ENCODE assay signal across 8 cellular contexts in the genomic region with DNA sequence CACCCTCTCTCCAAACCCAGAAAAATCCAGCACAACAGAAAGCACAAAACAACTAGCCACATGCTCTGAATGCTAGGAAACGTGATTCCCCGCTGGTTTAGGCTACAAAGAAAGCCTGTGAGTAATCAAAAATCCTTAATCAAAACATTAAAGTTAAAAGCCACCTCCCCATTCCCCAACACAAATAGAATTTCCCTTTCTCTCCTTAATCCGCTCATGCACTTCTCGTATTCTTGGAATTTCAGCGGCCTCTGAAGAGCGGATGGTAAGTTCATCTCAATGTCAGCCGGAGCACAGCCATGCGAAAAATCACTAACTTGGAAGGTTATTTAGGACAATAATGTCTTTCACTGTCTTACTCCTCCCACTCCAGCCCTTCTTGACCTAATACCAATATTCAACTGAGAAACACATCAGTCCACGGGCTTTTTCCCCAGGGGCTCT.
DNase-seq lines count a peak whose midpoint lies in the region; TF ChIP-seq lines count a peak whose summit lies in the region.

No MANE protein-coding gene starts in this region.

- peak; percentile 44 for DNase-seq in A172 (ENCODE audit: low spot score)
- peak; percentile 17 for DNase-seq in HuH-7 (ENCODE audit: low spot score)
- DNase-seq in transverse colon, result no peak
- no peak for DNase-seq in activated effector memory CD4-positive, alpha-beta T cell treated with anti-CD3 and anti-CD28 coated beads, Interleukin-2, amount 50 U/mL, for 16 hours
- DNase-seq in OCI-LY7 (ENCODE audit: low spot score), result no peak
- DNase-seq in activated T-helper 1 cell treated with anti-CD3 and anti-CD28 coated beads, Interleukin-12 subunit alpha, Interleukin-12 subunit beta, Interleukin-2, Interleukin-4 antibody, amounts not matched to agents 30 ng/mL and 10 ng/mL and 1 ng/mL, durations not matched to agents 14 hours and 24 hours and 36 hours (ENCODE audit: low spot score), result no peak

- no peaks in the 10 kb centered on the region for H3K9me2 ChIP-seq in OCI-LY7 (ENCODE audit: insufficient read depth, low read length)

- intact Hi-C loops in transverse colon (cut with DNase I; ENCODE audit: low total_unique reads), result loop anchor here (5.0 to 10.0 kb wide), 2 partner anchors 96 to 126 kb away; a partner anchor contains a TSS
- intact Hi-C loops in OCI-LY7 (cut with micrococcal nuclease; ENCODE audit: unreplicated experiment), result no loop called here
- intact Hi-C loops in activated T-helper 1 cell treated with anti-CD3 and anti-CD28 coated beads, Interleukin-12 subunit alpha, Interleukin-12 subunit beta, Interleukin-2, Interleukin-4 antibody, amounts not matched to agents 30 ng/mL and 10 ng/mL and 1 ng/mL, durations not matched to agents 14 hours and 24 hours and 36 hours (cut with micrococcal nuclease), result loop anchor here (10.0 kb wide), 1 partner anchor 64 kb away; no protein-coding TSS in a partner anchor

- TF ChIP-seq CTCF in liver (IDR thresholded peaks at IDR 0.05; ENCODE audit: low read depth, low read length, missing input control), result no peak
- no peak for TF ChIP-seq CTCF in transverse colon (IDR thresholded peaks at IDR 0.05)
- no peak for TF ChIP-seq CTCF in OCI-LY7 (conservative IDR thresholded peaks at IDR 0.05; ENCODE audit: low read length)

- H3K9me3 Mint-ChIP-seq in activated T-helper 1 cell treated with anti-CD3 and anti-CD28 coated beads, Interleukin-12 subunit alpha, Interleukin-12 subunit beta, Interleukin-2, Interleukin-4 antibody, amounts not matched to agents 30 ng/mL and 10 ng/mL and 1 ng/mL, durations not matched to agents 14 hours and 24 hours and 36 hours, result no peaks in the 10 kb centered on the region

- H3K4me1 Mint-ChIP-seq in activated T-helper 1 cell treated with anti-CD3 and anti-CD28 coated beads, Interleukin-12 subunit alpha, Interleukin-12 subunit beta, Interleukin-2, Interleukin-4 antibody, amounts not matched to agents 30 ng/mL and 10 ng/mL and 1 ng/mL, durations not matched to agents 14 hours and 24 hours and 36 hours (ENCODE audit: low read depth), result no peaks in the 10 kb centered on the region

- no peak overlapping the region for H3K4me3 Mint-ChIP-seq in activated T-helper 1 cell treated with anti-CD3 and anti-CD28 coated beads, Interleukin-12 subunit alpha, Interleukin-12 subunit beta, Interleukin-2, Interleukin-4 antibody, amounts not matched to agents 30 ng/mL and 10 ng/mL and 1 ng/mL, durations not matched to agents 14 hours and 24 hours and 36 hours

- H3K9ac ChIP-seq in liver (ENCODE audit: low read depth in 1 of 2, low read length in 2 of 2), result peak overlapping the region; percentile 62 to 91

- no peaks in the 10 kb centered on the region for H4K20me1 ChIP-seq in OCI-LY7 (ENCODE audit: insufficient read depth, low read length)

- BruUV-seq in OCI-LY7 (replicated peaks; lab: Mats Ljungman, UMichigan), result no TSS peak

- POLR2A ChIA-PET in OCI-LY7 (lab: Charles Lee), result no interaction called here

- H3K27me3 Mint-ChIP-seq in activated T-helper 1 cell treated with anti-CD3 and anti-CD28 coated beads, Interleukin-12 subunit alpha, Interleukin-12 subunit beta, Interleukin-2, Interleukin-4 antibody, amounts not matched to agents 30 ng/mL and 10 ng/mL and 1 ng/mL, durations not matched to agents 14 hours and 24 hours and 36 hours (ENCODE audit: insufficient read depth), result peaks cover 58% of the 10 kb centered on the region

- H3K79me2 ChIP-seq in OCI-LY7 (ENCODE audit: insufficient read depth, low read depth, low read length), result no peaks in the 10 kb centered on the region

- no peaks in the 10 kb centered on the region for H3K9me3 ChIP-seq in liver (ENCODE audit: control insufficient read depth in 4 of 4, low read length in 3 of 4)
- no peaks in the 10 kb centered on the region for H3K9me3 ChIP-seq in transverse colon
- no peaks in the 10 kb centered on the region for H3K9me3 ChIP-seq in OCI-LY7 (ENCODE audit: low read length)

- H3K4me1 ChIP-seq in liver (ENCODE audit: control insufficient read depth in 4 of 4, insufficient read depth in 4 of 4, low read length in 3 of 4) (peaks cover 3 to 10% (median 8%) of the 10 kb centered on the region in 4 donors), transverse colon (peaks cover 21 to 52% (median 37%) of the 10 kb centered on the region in 4 donors), OCI-LY7 (ENCODE audit: insufficient read depth, low read length, poor library complexity, severe bottlenecking) (no peaks in the 10 kb centered on the region)

- no peak for TF ChIP-seq EP300 in transverse colon (IDR thresholded peaks at IDR 0.05; ENCODE audit: low read depth)

- CTCF ChIA-PET in OCI-LY7 (lab: Charles Lee; ENCODE audit: unreplicated experiment), result no interaction called here

- in situ Hi-C loops in transverse colon (cut with MboI; ENCODE audit: low pct_ligation_motif_present in 1 of 4, low pct_unique_long_range_greater_than_20kb in 1 of 4, low sequenced_read_pairs in 3 of 4), result no loop called here

- TF ChIP-seq RAD21 in liver (IDR thresholded peaks at IDR 0.05), result no peak

- H3K4me2 ChIP-seq in OCI-LY7 (ENCODE audit: low read length), result no peak overlapping the region

- no peak overlapping the region for H2AFZ ChIP-seq in OCI-LY7 (ENCODE audit: low read length)

- H3K36me3 ChIP-seq in liver (ENCODE audit: control insufficient read depth in 4 of 4, insufficient read depth in 3 of 4, low read depth in 1 of 4, low read length in 3 of 4) (no peaks in the 10 kb centered on the region), transverse colon (no peaks in the 10 kb centered on the region), OCI-LY7 (ENCODE audit: insufficient read depth, low read length) (no peaks in the 10 kb centered on the region)

- no peaks in the 10 kb centered on the region for H3K27me3 ChIP-seq in liver (ENCODE audit: control insufficient read depth in 4 of 4, insufficient read depth in 4 of 4, low read length in 3 of 4)
- no peaks in the 10 kb centered on the region for H3K27me3 ChIP-seq in transverse colon

- no peak for TF ChIP-seq POLR2A in transverse colon (IDR thresholded peaks at IDR 0.05)

- WGBS in liver, result 20% methylated on average over 9 of the region's 9 CpGs
- 22 to 34% methylated on average over 8 to 9 of the region's 9 CpGs for WGBS in transverse colon (ENCODE audit: low coverage in 1 of 2), 2 donors

- H3K36me3 Mint-ChIP-seq in activated T-helper 1 cell treated with anti-CD3 and anti-CD28 coated beads, Interleukin-12 subunit alpha, Interleukin-12 subunit beta, Interleukin-2, Interleukin-4 antibody, amounts not matched to agents 30 ng/mL and 10 ng/mL and 1 ng/mL, durations not matched to agents 14 hours and 24 hours and 36 hours (ENCODE audit: low read depth), result no peaks in the 10 kb centered on the region

- H3K4me3 ChIP-seq in liver (ENCODE audit: low read depth in 1 of 3, low read length in 3 of 3) (peak overlapping the region; percentile 72 to 90 (median 86)), transverse colon (peak overlapping the region; percentile 46 to 64 (median 56)), OCI-LY7 (ENCODE audit: low read depth, low read length, poor library complexity, severe bottlenecking) (no peak overlapping the region)

- H3K27ac ChIP-seq in cingulate gyrus (ENCODE audit: low read depth, low read length) (peak overlapping the region; percentile 98), liver (ENCODE audit: low read depth in 1 of 2, low read length in 2 of 2) (peak overlapping the region; percentile 73 to 74), transverse colon (peak overlapping the region; percentile 82 to 92 (median 90)), OCI-LY7 (ENCODE audit: low read depth, low read length, poor library complexity, severe bottlenecking) (no peak overlapping the region)

- H3K27ac Mint-ChIP-seq in activated T-helper 1 cell treated with anti-CD3 and anti-CD28 coated beads, Interleukin-12 subunit alpha, Interleukin-12 subunit beta, Interleukin-2, Interleukin-4 antibody, amounts not matched to agents 30 ng/mL and 10 ng/mL and 1 ng/mL, durations not matched to agents 14 hours and 24 hours and 36 hours, result no peak overlapping the region

TF ChIP-seq in liver, 16 proteins besides CTCF, POLR2A, EP300 and RAD21:
- no peak for TF ChIP-seq HNF4G (IDR thresholded peaks at IDR 0.05)
- TF ChIP-seq, protein P1, sequence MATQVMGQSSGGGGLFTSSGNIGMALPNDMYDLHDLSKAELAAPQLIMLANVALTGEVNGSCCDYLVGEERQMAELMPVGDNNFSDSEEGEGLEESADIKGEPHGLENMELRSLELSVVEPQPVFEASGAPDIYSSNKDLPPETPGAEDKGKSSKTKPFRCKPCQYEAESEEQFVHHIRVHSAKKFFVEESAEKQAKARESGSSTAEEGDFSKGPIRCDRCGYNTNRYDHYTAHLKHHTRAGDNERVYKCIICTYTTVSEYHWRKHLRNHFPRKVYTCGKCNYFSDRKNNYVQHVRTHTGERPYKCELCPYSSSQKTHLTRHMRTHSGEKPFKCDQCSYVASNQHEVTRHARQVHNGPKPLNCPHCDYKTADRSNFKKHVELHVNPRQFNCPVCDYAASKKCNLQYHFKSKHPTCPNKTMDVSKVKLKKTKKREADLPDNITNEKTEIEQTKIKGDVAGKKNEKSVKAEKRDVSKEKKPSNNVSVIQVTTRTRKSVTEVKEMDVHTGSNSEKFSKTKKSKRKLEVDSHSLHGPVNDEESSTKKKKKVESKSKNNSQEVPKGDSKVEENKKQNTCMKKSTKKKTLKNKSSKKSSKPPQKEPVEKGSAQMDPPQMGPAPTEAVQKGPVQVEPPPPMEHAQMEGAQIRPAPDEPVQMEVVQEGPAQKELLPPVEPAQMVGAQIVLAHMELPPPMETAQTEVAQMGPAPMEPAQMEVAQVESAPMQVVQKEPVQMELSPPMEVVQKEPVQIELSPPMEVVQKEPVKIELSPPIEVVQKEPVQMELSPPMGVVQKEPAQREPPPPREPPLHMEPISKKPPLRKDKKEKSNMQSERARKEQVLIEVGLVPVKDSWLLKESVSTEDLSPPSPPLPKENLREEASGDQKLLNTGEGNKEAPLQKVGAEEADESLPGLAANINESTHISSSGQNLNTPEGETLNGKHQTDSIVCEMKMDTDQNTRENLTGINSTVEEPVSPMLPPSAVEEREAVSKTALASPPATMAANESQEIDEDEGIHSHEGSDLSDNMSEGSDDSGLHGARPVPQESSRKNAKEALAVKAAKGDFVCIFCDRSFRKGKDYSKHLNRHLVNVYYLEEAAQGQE (IDR thresholded peaks at IDR 0.05), result no peak
- TF ChIP-seq HNF4A (conservative IDR thresholded peaks at IDR 0.05), result no peak
- TF ChIP-seq JUND (IDR thresholded peaks at IDR 0.05), result no peak
- no peak for TF ChIP-seq SP1 (IDR thresholded peaks at IDR 0.05)
- TF ChIP-seq EGR1 (IDR thresholded peaks at IDR 0.05; ENCODE audit: low read depth in 2 of 2), result no peak
TF ChIP-seq in liver: peak in this region for 0.

Comparison
In these comparisons a context has a peak if more than half of its experiments do, and no peak if none do; other contexts are left out.
1. DNase-seq: peak in A172 (single experiment) and HuH-7 (single experiment); none in transverse colon (single experiment), activated effector memory CD4-positive, alpha-beta T cell treated with anti-CD3 and anti-CD28 coated beads, Interleukin-2, amount 50 U/mL, for 16 hours (single experiment), OCI-LY7 (single experiment) and activated T-helper 1 cell treated with anti-CD3 and anti-CD28 coated beads, Interleukin-12 subunit alpha, Interleukin-12 subunit beta, Interleukin-2, Interleukin-4 antibody, amounts not matched to agents 30 ng/mL and 10 ng/mL and 1 ng/mL, durations not matched to agents 14 hours and 24 hours and 36 hours (single experiment).